Comparison of ENCODE assay signal across 13 cellular contexts in genomic region chr5:74019923-74020322, GRCh38.
DNase-seq lines count a peak whose midpoint lies in the region; ATAC-seq and TF ChIP-seq lines count a peak whose summit lies in the region.
"Had no signal": no experiment of that assay in that cellular context is flagged by ENCODE, and none has a peak within 500 bp of the region (broad histone marks: within the 10 kb centered on the region; RNA-seq: fewer than 3 reads in every experiment).

No MANE protein-coding gene starts in this region.

- no peaks in the 10 kb centered on the region for H3K79me2 ChIP-seq in mesendoderm (ENCODE audit: control insufficient read depth, insufficient read depth, low read length)

- DNase-seq in NCI-H2029 treated with DMSO at 0.1 percent for 48 hours (lab: John Stamatoyannopoulos, UW) (peak; percentile 50), Panc1 (ENCODE audit: low read depth, low spot score) (no peak), heart left ventricle (peak in 1 of 5 donors; percentile 28), mesendoderm (no peak), ecto neural progenitor cell (ENCODE audit: low spot score) (no peak), AG08396 (ENCODE audit: low spot score) (no peak)
- DNase-seq: CD4-positive, CD25-positive, alpha-beta regulatory T cell; KBM-7; NCI-H2227 treated with DMSO at 0.1 percent for 48 hours; NCI-H524 treated with DMSO at 0.1 percent for 48 hours; NCI-H82 had no signal

- in situ Hi-C loops in Panc1 (cut with HindIII; ENCODE audit: low pct_unique_long_range_greater_than_20kb, low sequenced_read_pairs) = no loop called here

- no peak for ATAC-seq in Panc1
- peak in 3 of 4 donors; percentile 66 to 78 (median 74) for ATAC-seq in heart left ventricle
- ATAC-seq in GM21737 (IDR thresholded peaks at IDR 0.05; ENCODE audit: unreplicated experiment) = no peak
- ATAC-seq in HG03571 (IDR thresholded peaks at IDR 0.05; ENCODE audit: unreplicated experiment) = no peak

- no peak for TF ChIP-seq POLR2A in heart left ventricle (IDR thresholded peaks at IDR 0.05)

- peak overlapping the region; percentile 54 for H2AK5ac ChIP-seq in mesendoderm (ENCODE audit: low read length)

- no TSS peak for BruUV-seq in Panc1 (replicated peaks; lab: Mats Ljungman, UMichigan)

- H4K5ac ChIP-seq in mesendoderm (ENCODE audit: low read length) = no peak overlapping the region

- H3K27ac ChIP-seq in Panc1 (ENCODE audit: low read length) = peak overlapping the region; percentile 56; the same call in 1 of the 2 replicates
- peak overlapping the region in 4 of 12 donors; percentile 16 to 59 (median 47) for H3K27ac ChIP-seq in heart left ventricle
- H3K27ac ChIP-seq in mesendoderm (ENCODE audit: low read depth, low read length) = no peak overlapping the region

- intact Hi-C loops in Panc1 (cut with micrococcal nuclease; ENCODE audit: unreplicated experiment) (no loop called here), heart left ventricle (cut with DNase I) (no loop called here)

- H3K4me1 ChIP-seq in Panc1 (ENCODE audit: control insufficient read depth, insufficient read depth, low read length) (peaks cover 16% of the 10 kb centered on the region), heart left ventricle (peaks cover 0 to 5% (median 0%) of the 10 kb centered on the region in 12 donors), mesendoderm (ENCODE audit: control insufficient read depth, low read depth, low read length) (peaks cover 4% of the 10 kb centered on the region)

- no peak overlapping the region for H3K18ac ChIP-seq in mesendoderm (ENCODE audit: low read length)

- H3K36me3 ChIP-seq in Panc1 (ENCODE audit: control insufficient read depth, insufficient read depth, low read length) (no peaks in the 10 kb centered on the region), heart left ventricle (no peaks in the 10 kb centered on the region), mesendoderm (ENCODE audit: control insufficient read depth, insufficient read depth, low read length) (no peaks in the 10 kb centered on the region)

- POLR2A ChIA-PET in Panc1 (lab: Charles Lee) = no interaction called here

- CTCF ChIA-PET in Panc1 (lab: Charles Lee) = no interaction called here

- H2BK15ac ChIP-seq in mesendoderm (replicated peaks; ENCODE audit: low read depth) = no peak overlapping the region

- H3K4me2 ChIP-seq in mesendoderm (ENCODE audit: low read length) = no peak overlapping the region

- H3K9me3 ChIP-seq in Panc1 (ENCODE audit: control insufficient read depth, insufficient read depth, low read depth, low read length) (no peaks in the 10 kb centered on the region), heart left ventricle (no peaks in the 10 kb centered on the region)

- no peak overlapping the region for H3K23ac ChIP-seq in mesendoderm (ENCODE audit: low read length)

- H3K9ac ChIP-seq in mesendoderm (ENCODE audit: low read length) = no peak overlapping the region

- 74 to 79% (median 75%) methylated on average over 5 of the region's 5 CpGs for WGBS in heart left ventricle, 4 donors
- WGBS in mesendoderm (ENCODE audit: extremely low coverage, insufficient coverage, low lambda C conversion rate) = no CpG with 5 or more reads among the region's 5 CpGs

- H3K4ac ChIP-seq in mesendoderm (ENCODE audit: low read depth, low read length) = no peak overlapping the region

- no peak overlapping the region for H2BK120ac ChIP-seq in mesendoderm (ENCODE audit: low read depth, low read length)

- no peak overlapping the region for H3K4me3 ChIP-seq in Panc1 (ENCODE audit: low read depth in 2 of 2, low read length in 2 of 2)
- H3K4me3 ChIP-seq in heart left ventricle = peak overlapping the region in 6 of 12 donors; percentile 13 to 34 (median 30)
- no peak overlapping the region for H3K4me3 ChIP-seq in mesendoderm (ENCODE audit: low read length)

- no peak overlapping the region for H3K56ac ChIP-seq in mesendoderm (ENCODE audit: low read length)

- H3K27me3 ChIP-seq in Panc1 (ENCODE audit: control insufficient read depth, insufficient read depth, low read length) = no peaks in the 10 kb centered on the region; the same call in 1 of the 2 replicates
- H3K27me3 ChIP-seq in heart left ventricle = no peaks in the 10 kb centered on the region
- no peaks in the 10 kb centered on the region for H3K27me3 ChIP-seq in mesendoderm (ENCODE audit: insufficient read depth, low read length, poor library complexity)

- H3K79me1 ChIP-seq in mesendoderm (ENCODE audit: low read length) = no peaks in the 10 kb centered on the region

- no peak overlapping the region for H4K8ac ChIP-seq in mesendoderm (ENCODE audit: low read depth, low read length)

- TF ChIP-seq CTCF in Panc1 (IDR thresholded peaks at IDR 0.05) (no peak), heart left ventricle (IDR thresholded peaks at IDR 0.05) (no peak)

- no peak overlapping the region for H2BK5ac ChIP-seq in mesendoderm (ENCODE audit: low read length)

Comparison
In these comparisons a context has a peak if more than half of its experiments do, and no peak if none do; other contexts are left out.
1. ATAC-seq: peak in heart left ventricle (3 of 4); none in Panc1 (single experiment), GM21737 (single experiment) and HG03571 (single experiment).